In genomic region chr6:144095134-144096002, GRCh38 we compare ENCODE assay signal across 1 cellular context.
TF ChIP-seq lines count a peak whose summit lies in the region.

Gene SF3B5, minus strand, starts transcription at chr6:144095573. Its CDS starts 76 bp downstream, at chr6:144095497.

TF ChIP-seq in GM12878, 131 proteins besides CTCF, POLR2A, EP300 and RAD21 (continued from another document and continues in another):
- TF ChIP-seq E4F1 (IDR thresholded peaks at IDR 0.05; ENCODE audit: borderline replicate concordance, partially characterized antibody) (peak; percentile 95), MXI1 (IDR thresholded peaks at IDR 0.05; ENCODE audit: low read depth, low read length) (peak; percentile 97), NFXL1 (IDR thresholded peaks at IDR 0.05; ENCODE audit: borderline replicate concordance) (no peak), CBX5 (IDR thresholded peaks at IDR 0.05; ENCODE audit: low read depth) (peak; percentile 27; the same call in 1 of the 2 replicates), SIN3A (IDR thresholded peaks at IDR 0.05; ENCODE audit: low read depth, low read length) (peak; percentile 86; the same call in 1 of the 2 replicates), TAF1 (IDR thresholded peaks at IDR 0.05; ENCODE audit: borderline replicate concordance, low read depth, low read length) (peak; percentile 99), CBFB (IDR thresholded peaks at IDR 0.05; ENCODE audit: low read depth) (peak; percentile 58; the same call in 1 of the 2 replicates), IKZF1 (conservative IDR thresholded peaks at IDR 0.05) (peak; percentile 94), CHD1 (IDR thresholded peaks at IDR 0.05; ENCODE audit: low read depth, low read length) (no peak; the same call in 1 of the 2 replicates), SPI1 (IDR thresholded peaks at IDR 0.05; ENCODE audit: borderline replicate concordance, insufficient read depth, low read depth, low read length) (no peak), MLLT1 (IDR thresholded peaks at IDR 0.05) (peak; percentile 72), PRDM15 (CRISPR knock-in tag; IDR thresholded peaks at IDR 0.05) (no peak), LARP7 (IDR thresholded peaks at IDR 0.05) (peak; percentile 92), ZBED1 (IDR thresholded peaks at IDR 0.05; ENCODE audit: borderline replicate concordance) (0 out of 2 replicates have a peak, but pooled peaks have one; percentile 32), BMI1 (IDR thresholded peaks at IDR 0.05; ENCODE audit: borderline replicate concordance) (peak; percentile 96), BACH1 (IDR thresholded peaks at IDR 0.05; ENCODE audit: borderline replicate concordance) (peak; percentile 62; the same call in 1 of the 2 replicates), PAX5 (IDR thresholded peaks at IDR 0.05; ENCODE audit: borderline replicate concordance, low read depth, low read length) (peak; percentile 51; the same call in 1 of the 2 replicates), BHLHE40 (IDR thresholded peaks at IDR 0.05; ENCODE audit: borderline replicate concordance in 1 of 2, low read depth in 2 of 2, low read length in 1 of 2) (peak in 1 of 2 experiments; percentile 74; a peak in 3 of 4 replicates), TCF3 (IDR thresholded peaks at IDR 0.05; ENCODE audit: borderline replicate concordance, insufficient read depth, low read depth, low read length) (no peak), MTA2 (IDR thresholded peaks at IDR 0.05; ENCODE audit: low read depth) (no peak), RELB (IDR thresholded peaks at IDR 0.05; ENCODE audit: low read depth) (peak; percentile 96), CUX1 (IDR thresholded peaks at IDR 0.05; ENCODE audit: insufficient replicate concordance, low read depth, low read length) (no peak), ZNF274 (IDR thresholded peaks at IDR 0.05; ENCODE audit: insufficient read depth, insufficient read length) (no peak), MYC (IDR thresholded peaks at IDR 0.05; ENCODE audit: insufficient read depth, insufficient read length, insufficient replicate concordance, low read length, severe bottlenecking) (peak; percentile 41), ZNF384 (IDR thresholded peaks at IDR 0.05; ENCODE audit: borderline replicate concordance, low read depth, low read length) (no peak), ZNF207 (IDR thresholded peaks at IDR 0.05; ENCODE audit: borderline replicate concordance) (peak; percentile 79)
- TF ChIP-seq, protein P1, sequence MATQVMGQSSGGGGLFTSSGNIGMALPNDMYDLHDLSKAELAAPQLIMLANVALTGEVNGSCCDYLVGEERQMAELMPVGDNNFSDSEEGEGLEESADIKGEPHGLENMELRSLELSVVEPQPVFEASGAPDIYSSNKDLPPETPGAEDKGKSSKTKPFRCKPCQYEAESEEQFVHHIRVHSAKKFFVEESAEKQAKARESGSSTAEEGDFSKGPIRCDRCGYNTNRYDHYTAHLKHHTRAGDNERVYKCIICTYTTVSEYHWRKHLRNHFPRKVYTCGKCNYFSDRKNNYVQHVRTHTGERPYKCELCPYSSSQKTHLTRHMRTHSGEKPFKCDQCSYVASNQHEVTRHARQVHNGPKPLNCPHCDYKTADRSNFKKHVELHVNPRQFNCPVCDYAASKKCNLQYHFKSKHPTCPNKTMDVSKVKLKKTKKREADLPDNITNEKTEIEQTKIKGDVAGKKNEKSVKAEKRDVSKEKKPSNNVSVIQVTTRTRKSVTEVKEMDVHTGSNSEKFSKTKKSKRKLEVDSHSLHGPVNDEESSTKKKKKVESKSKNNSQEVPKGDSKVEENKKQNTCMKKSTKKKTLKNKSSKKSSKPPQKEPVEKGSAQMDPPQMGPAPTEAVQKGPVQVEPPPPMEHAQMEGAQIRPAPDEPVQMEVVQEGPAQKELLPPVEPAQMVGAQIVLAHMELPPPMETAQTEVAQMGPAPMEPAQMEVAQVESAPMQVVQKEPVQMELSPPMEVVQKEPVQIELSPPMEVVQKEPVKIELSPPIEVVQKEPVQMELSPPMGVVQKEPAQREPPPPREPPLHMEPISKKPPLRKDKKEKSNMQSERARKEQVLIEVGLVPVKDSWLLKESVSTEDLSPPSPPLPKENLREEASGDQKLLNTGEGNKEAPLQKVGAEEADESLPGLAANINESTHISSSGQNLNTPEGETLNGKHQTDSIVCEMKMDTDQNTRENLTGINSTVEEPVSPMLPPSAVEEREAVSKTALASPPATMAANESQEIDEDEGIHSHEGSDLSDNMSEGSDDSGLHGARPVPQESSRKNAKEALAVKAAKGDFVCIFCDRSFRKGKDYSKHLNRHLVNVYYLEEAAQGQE (IDR thresholded peaks at IDR 0.05; ENCODE audit: low read depth, low read length) = no peak
- TF ChIP-seq, protein P2, sequence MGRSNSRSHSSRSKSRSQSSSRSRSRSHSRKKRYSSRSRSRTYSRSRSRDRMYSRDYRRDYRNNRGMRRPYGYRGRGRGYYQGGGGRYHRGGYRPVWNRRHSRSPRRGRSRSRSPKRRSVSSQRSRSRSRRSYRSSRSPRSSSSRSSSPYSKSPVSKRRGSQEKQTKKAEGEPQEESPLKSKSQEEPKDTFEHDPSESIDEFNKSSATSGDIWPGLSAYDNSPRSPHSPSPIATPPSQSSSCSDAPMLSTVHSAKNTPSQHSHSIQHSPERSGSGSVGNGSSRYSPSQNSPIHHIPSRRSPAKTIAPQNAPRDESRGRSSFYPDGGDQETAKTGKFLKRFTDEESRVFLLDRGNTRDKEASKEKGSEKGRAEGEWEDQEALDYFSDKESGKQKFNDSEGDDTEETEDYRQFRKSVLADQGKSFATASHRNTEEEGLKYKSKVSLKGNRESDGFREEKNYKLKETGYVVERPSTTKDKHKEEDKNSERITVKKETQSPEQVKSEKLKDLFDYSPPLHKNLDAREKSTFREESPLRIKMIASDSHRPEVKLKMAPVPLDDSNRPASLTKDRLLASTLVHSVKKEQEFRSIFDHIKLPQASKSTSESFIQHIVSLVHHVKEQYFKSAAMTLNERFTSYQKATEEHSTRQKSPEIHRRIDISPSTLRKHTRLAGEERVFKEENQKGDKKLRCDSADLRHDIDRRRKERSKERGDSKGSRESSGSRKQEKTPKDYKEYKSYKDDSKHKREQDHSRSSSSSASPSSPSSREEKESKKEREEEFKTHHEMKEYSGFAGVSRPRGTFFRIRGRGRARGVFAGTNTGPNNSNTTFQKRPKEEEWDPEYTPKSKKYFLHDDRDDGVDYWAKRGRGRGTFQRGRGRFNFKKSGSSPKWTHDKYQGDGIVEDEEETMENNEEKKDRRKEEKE (IDR thresholded peaks at IDR 0.05) = no peak
- TF ChIP-seq, protein P3, sequence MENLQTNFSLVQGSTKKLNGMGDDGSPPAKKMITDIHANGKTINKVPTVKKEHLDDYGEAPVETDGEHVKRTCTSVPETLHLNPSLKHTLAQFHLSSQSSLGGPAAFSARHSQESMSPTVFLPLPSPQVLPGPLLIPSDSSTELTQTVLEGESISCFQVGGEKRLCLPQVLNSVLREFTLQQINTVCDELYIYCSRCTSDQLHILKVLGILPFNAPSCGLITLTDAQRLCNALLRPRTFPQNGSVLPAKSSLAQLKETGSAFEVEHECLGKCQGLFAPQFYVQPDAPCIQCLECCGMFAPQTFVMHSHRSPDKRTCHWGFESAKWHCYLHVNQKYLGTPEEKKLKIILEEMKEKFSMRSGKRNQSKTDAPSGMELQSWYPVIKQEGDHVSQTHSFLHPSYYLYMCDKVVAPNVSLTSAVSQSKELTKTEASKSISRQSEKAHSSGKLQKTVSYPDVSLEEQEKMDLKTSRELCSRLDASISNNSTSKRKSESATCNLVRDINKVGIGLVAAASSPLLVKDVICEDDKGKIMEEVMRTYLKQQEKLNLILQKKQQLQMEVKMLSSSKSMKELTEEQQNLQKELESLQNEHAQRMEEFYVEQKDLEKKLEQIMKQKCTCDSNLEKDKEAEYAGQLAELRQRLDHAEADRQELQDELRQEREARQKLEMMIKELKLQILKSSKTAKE (IDR thresholded peaks at IDR 0.05; ENCODE audit: low read depth, poor library complexity, severe bottlenecking) = peak; percentile 43
